ENCODE assay signal across 1 cellular context in the genomic region with DNA sequence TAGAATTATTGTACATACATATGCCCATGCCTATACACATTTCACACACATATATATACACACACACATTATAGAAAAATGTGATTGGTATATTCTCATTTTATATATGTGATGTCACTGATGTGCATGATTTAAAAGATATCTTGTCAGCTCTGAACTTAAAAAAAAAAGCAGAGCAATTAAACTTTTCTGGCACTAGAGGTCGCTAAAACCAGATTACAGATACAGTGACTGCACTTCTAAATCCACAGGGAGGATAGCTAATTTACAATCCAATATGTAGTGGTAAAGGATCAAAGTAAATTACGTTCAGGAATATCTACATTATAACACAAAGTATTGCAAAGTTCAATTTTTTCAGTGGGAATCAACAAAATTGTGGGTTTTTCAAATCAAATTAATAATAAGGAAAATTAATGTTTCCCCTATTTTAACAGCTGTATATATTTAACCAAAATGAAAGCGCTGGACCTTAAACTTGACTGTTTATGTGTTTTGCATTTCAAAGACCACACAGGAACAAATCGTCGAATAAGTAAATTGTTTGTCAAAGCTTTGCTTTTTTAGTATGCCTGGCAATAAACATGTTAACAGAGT.
TF ChIP-seq lines count a peak whose summit lies in the region.

No MANE protein-coding gene starts in this region.

TF ChIP-seq in IMR-90, 13 proteins besides CTCF, POLR2A, EP300 and RAD21 (continued from another document):
- no peak for TF ChIP-seq MAZ (IDR thresholded peaks at IDR 0.05; ENCODE audit: borderline replicate concordance, low read depth, low read length)
